ENCODE assay signal across 21 cellular contexts in genomic region chr4:11165052-11165451, GRCh38.
DNase-seq lines count a peak whose midpoint lies in the region; ATAC-seq and TF ChIP-seq lines count a peak whose summit lies in the region.
"Had no signal": no experiment of that assay in that cellular context is flagged by ENCODE, and none has a peak within 500 bp of the region (broad histone marks: within the 10 kb centered on the region; RNA-seq: fewer than 3 reads in every experiment).

No MANE protein-coding gene starts in this region.

- peak; percentile 9 for DNase-seq in MG63
- DNase-seq in astrocyte of the hippocampus (ENCODE audit: low read depth, low spot score) = peak; percentile 33
- peak; percentile 84 for DNase-seq in islet precursor cell
- no peak for DNase-seq in smooth muscle cell (lab: John Stamatoyannopoulos, UW; ENCODE audit: unreplicated experiment)
- no peak for DNase-seq in ovary
- DNase-seq: ACHN, AML-193, DMS 273 treated with DMSO at 0.1 percent for 48 hours, DND-41, NCI-H1048, NCI-H1436 treated with DMSO at 0.1 percent for 48 hours, NCI-H2081 treated with DMSO at 0.1 percent for 48 hours, NCI-H226, NCI-H82, SIG-M5 had no signal

- TF ChIP-seq EP300 in ovary (IDR thresholded peaks at IDR 0.05) = no peak

- H4K20me1 ChIP-seq in smooth muscle cell (ENCODE audit: low read depth) = no peaks in the 10 kb centered on the region

- TF ChIP-seq POLR2A in ovary (IDR thresholded peaks at IDR 0.05) = no peak

- no peak overlapping the region for H2AFZ ChIP-seq in smooth muscle cell (ENCODE audit: low read depth)

- peak overlapping the region; percentile 23 for H3K27ac ChIP-seq in smooth muscle cell (ENCODE audit: low read depth)
- H3K27ac ChIP-seq in ovary = no peak overlapping the region
- H3K27ac ChIP-seq: C4-2B, KMS-11, RWPE1 had no signal

- TF ChIP-seq CTCF in smooth muscle cell (IDR thresholded peaks at IDR 0.05; ENCODE audit: borderline replicate concordance, insufficient read depth, poor library complexity, severe bottlenecking) (no peak), ovary (IDR thresholded peaks at IDR 0.05) (no peak)

- WGBS in smooth muscle cell (ENCODE audit: low lambda C conversion rate) = 1% methylated on average over 5 of the region's 5 CpGs
- 67 to 81% (median 72%) methylated on average over 5 of the region's 5 CpGs for WGBS in ovary, 3 donors

- H3K4me1 ChIP-seq in smooth muscle cell (ENCODE audit: low read depth) (no peaks in the 10 kb centered on the region), ovary (ENCODE audit: insufficient read depth) (no peaks in the 10 kb centered on the region)

- H3K36me3 ChIP-seq in MG63 (no peaks in the 10 kb centered on the region), smooth muscle cell (ENCODE audit: low read depth) (no peaks in the 10 kb centered on the region), ovary (no peaks in the 10 kb centered on the region)

- H3K27me3 ChIP-seq in MG63 = no peaks in the 10 kb centered on the region
- H3K27me3 ChIP-seq in smooth muscle cell (ENCODE audit: low read depth) = no peaks in the 10 kb centered on the region
- H3K27me3 ChIP-seq in ovary = no peaks in the 10 kb centered on the region

- no peak overlapping the region for H3K9ac ChIP-seq in smooth muscle cell (ENCODE audit: low read depth)
- H3K9ac ChIP-seq: KMS-11 had no signal

- intact Hi-C loops in ovary (cut with DNase I) = no loop called here

- H3F3A ChIP-seq in smooth muscle cell (ENCODE audit: low read depth) = peaks cover 6% of the 10 kb centered on the region

- peak overlapping the region; percentile 36 for H3K4me2 ChIP-seq in smooth muscle cell
- H3K4me2 ChIP-seq: KMS-11 had no signal

- H3K9me3 ChIP-seq in MG63 (no peaks in the 10 kb centered on the region), smooth muscle cell (replicated peaks; ENCODE audit: low read depth) (no peaks in the 10 kb centered on the region), ovary (no peaks in the 10 kb centered on the region)

- no peak overlapping the region for H3K4me3 ChIP-seq in MG63
- no peak overlapping the region for H3K4me3 ChIP-seq in smooth muscle cell
- no peak overlapping the region for H3K4me3 ChIP-seq in ovary

- H3K79me2 ChIP-seq in smooth muscle cell (ENCODE audit: low read depth) = no peaks in the 10 kb centered on the region

- no peak for ATAC-seq in HG02840 (IDR thresholded peaks at IDR 0.05; ENCODE audit: low FRiP score, unreplicated experiment)
- no peak for ATAC-seq in HG03342 (IDR thresholded peaks at IDR 0.05; ENCODE audit: unreplicated experiment)
- ATAC-seq: SK-N-SH treated with all-trans-retinoic acid at 6 μM for 48 hours had no signal

Comparison
In these comparisons a context has a peak if more than half of its experiments do, and no peak if none do; other contexts are left out.
1. DNase-seq: peak in MG63 (single experiment), astrocyte of the hippocampus (single experiment) and islet precursor cell (single experiment); none in smooth muscle cell (single experiment) and ovary (0 of 5).